In the genomic region with DNA sequence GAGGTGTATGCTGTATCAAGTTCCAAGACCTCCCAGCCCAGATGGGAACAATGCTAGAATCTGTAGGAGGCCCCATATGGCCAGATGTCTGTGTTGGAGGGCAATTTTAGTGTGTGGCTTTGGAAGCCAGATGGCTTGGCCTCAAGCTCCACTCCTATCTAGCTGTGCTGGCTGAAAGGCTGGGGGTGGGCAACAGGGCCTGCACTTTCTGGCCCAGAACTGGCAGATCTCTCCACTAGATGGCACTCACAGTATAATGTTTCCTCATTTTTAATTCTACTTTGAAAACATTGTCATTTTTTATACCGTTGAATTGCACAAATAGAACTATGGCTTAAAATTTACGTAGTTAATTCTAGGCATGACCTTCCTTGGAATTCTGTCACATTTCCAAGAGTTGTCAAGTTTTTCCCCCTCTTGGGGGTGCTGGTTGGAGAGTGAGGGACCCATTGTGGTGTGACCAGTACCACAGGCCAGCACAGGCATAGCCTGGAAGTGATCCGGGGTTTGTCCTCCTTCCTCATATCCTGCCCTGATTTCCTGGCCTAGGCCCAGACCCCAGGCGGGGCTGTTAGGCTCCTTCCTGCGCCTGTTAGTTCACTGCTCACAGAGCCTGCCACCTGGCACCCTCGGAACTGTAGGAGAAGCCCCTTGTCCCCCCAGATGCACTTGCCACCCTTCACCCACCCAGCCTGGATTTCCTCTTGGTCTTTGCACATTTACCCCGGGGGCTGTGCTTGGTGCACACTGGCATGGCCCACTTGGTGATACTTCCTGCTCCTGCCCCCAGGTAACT, we compare ENCODE assay signal across 8 cellular contexts. TPM values are rescaled to one million over a fixed set of nuclear protein-coding genes. Genes with fewer than 3 reads are reported as not detected.
DNase-seq lines count a peak whose midpoint lies in the region; ATAC-seq, FAIRE-seq and TF ChIP-seq lines count a peak whose summit lies in the region.

No MANE protein-coding gene starts in this region.

- peak; percentile 79 for TF ChIP-seq CTCF in D721Med (IDR thresholded peaks at IDR 0.05; ENCODE audit: insufficient read depth, missing control alignments)
- peak; percentile 63 for TF ChIP-seq CTCF in HFF-Myc (IDR thresholded peaks at IDR 0.05; ENCODE audit: low read depth, low read length, missing control alignments)
- peak; percentile 62 to 75 (median 74) for TF ChIP-seq CTCF in keratinocyte (optimal IDR thresholded peaks at IDR 0.05 in 1 of 3, IDR thresholded peaks at IDR 0.05 in 1 of 3, conservative IDR thresholded peaks at IDR 0.05 in 1 of 3; ENCODE audit: extremely low read depth in 1 of 3, insufficient read depth in 2 of 3, low read length in 3 of 3)

- H4K20me1 ChIP-seq in keratinocyte (ENCODE audit: control insufficient read depth, extremely low read depth, insufficient read depth, low read length): no peaks in the 10 kb centered on the region

- H3K4me1 Mint-ChIP-seq in CD4-positive, alpha-beta memory T cell: no peaks in the 10 kb centered on the region

- H3K4me3 ChIP-seq in HFF-Myc (replicated peaks; ENCODE audit: low read depth, low read length) (no peak overlapping the region), keratinocyte (ENCODE audit: control insufficient read depth in 2 of 3, extremely low read depth in 1 of 3, insufficient read depth in 2 of 3, low read depth in 1 of 3, low read length in 3 of 3) (no peak overlapping the region)
- H3K4me3 ChIP-seq in CD4-positive, alpha-beta memory T cell (ENCODE audit: low read length in 2 of 2): no peak overlapping the region

- CTCF ChIA-PET in CD4-positive, alpha-beta memory T cell (lab: Charles Lee; ENCODE audit: partially characterized antibody): interaction anchor here (0.9 to 1.9 kb wide), 2 partner anchors 11 to 105 kb away, joined by 3 to 7 read pairs; no protein-coding TSS in a partner anchor

- H3K9me1 ChIP-seq in keratinocyte (ENCODE audit: control insufficient read depth, extremely low read depth, insufficient read depth, low read length): no peaks in the 10 kb centered on the region

- FAIRE-seq in D721Med (lab: Jason Lieb, UNC): peak; percentile 35
- peak; percentile 76 for FAIRE-seq in keratinocyte (lab: Jason Lieb, UNC)

- DNase-seq in D721Med (ENCODE audit: insufficient read length, low spot score) (peak; percentile 56), HFF-Myc (ENCODE audit: extremely low read depth, low read depth) (peak; percentile 33), NCI-H82 treated with DMSO at 0.1 percent for 48 hours (lab: John Stamatoyannopoulos, UW; ENCODE audit: unreplicated experiment) (peak; percentile 59), T47D (ENCODE audit: low read depth in 1 of 2, low spot score in 1 of 2) (peak; percentile 50 to 64), keratinocyte (ENCODE audit: low read depth, low spot score) (no peak), stromal cell of bone marrow (ENCODE audit: low read depth) (peak; percentile 25)
- DNase-seq in CD4-positive, alpha-beta memory T cell: no peak

- H3K27ac Mint-ChIP-seq in CD4-positive, alpha-beta memory T cell: no peak overlapping the region

- no peak overlapping the region for H3K9ac ChIP-seq in keratinocyte (ENCODE audit: control insufficient read depth, extremely low read depth, insufficient read depth, low read length)

- H3K4me2 ChIP-seq in keratinocyte (ENCODE audit: control insufficient read depth, extremely low read depth, insufficient read depth, low read depth, low read length): no peak overlapping the region

- no peaks in the 10 kb centered on the region for H3K79me2 ChIP-seq in keratinocyte (ENCODE audit: control insufficient read depth, insufficient read depth, low read length)

- dilution Hi-C loops in keratinocyte (cut with MboI; ENCODE audit: extremely low pct_ligation_motif_present, low sequenced_read_pairs): no loop called here

- H2AFZ ChIP-seq in keratinocyte (ENCODE audit: control insufficient read depth, low read length): no peak overlapping the region

- POLR2A ChIA-PET in CD4-positive, alpha-beta memory T cell (lab: Charles Lee; ENCODE audit: partially characterized antibody): no interaction called here

- in situ Hi-C loops in T47D (cut with HindIII; ENCODE audit: low pct_unique_long_range_greater_than_20kb, low sequenced_read_pairs): no loop called here

- no peaks in the 10 kb centered on the region for H3K4me1 ChIP-seq in keratinocyte (ENCODE audit: control insufficient read depth, extremely low read depth, insufficient read depth, low read length)
- no peaks in the 10 kb centered on the region for H3K4me1 ChIP-seq in CD4-positive, alpha-beta memory T cell (ENCODE audit: insufficient read depth, low read length)

- H3K27ac ChIP-seq in keratinocyte (ENCODE audit: control insufficient read depth, insufficient read depth, low read length): no peak overlapping the region
- no peak overlapping the region for H3K27ac ChIP-seq in CD4-positive, alpha-beta memory T cell (ENCODE audit: low read depth, low read length)

- H3K9me3 ChIP-seq in keratinocyte (ENCODE audit: control insufficient read depth, low read depth, low read length): no peaks in the 10 kb centered on the region
- no peaks in the 10 kb centered on the region for H3K9me3 ChIP-seq in CD4-positive, alpha-beta memory T cell (ENCODE audit: control insufficient read depth in 1 of 2, low read length in 2 of 2)

- no peaks in the 10 kb centered on the region for H3K36me3 Mint-ChIP-seq in CD4-positive, alpha-beta memory T cell

- H3K9me3 Mint-ChIP-seq in CD4-positive, alpha-beta memory T cell: no peaks in the 10 kb centered on the region

- no peaks in the 10 kb centered on the region for H3K27me3 Mint-ChIP-seq in CD4-positive, alpha-beta memory T cell

- no peaks in the 10 kb centered on the region for H3K36me3 ChIP-seq in keratinocyte (ENCODE audit: control insufficient read depth in 2 of 2, extremely low read depth in 1 of 2, insufficient read depth in 2 of 2, low read length in 2 of 2)
- H3K36me3 ChIP-seq in CD4-positive, alpha-beta memory T cell (ENCODE audit: insufficient read depth, low read length): no peaks in the 10 kb centered on the region

- no peak for ATAC-seq in HG03139 (IDR thresholded peaks at IDR 0.05; ENCODE audit: unreplicated experiment)

- no peaks in the 10 kb centered on the region for H3K27me3 ChIP-seq in keratinocyte (ENCODE audit: control insufficient read depth, extremely low read depth, insufficient read depth, low read length)
- H3K27me3 ChIP-seq in CD4-positive, alpha-beta memory T cell (ENCODE audit: insufficient read depth, low read length): no peaks in the 10 kb centered on the region

- H3K4me3 Mint-ChIP-seq in CD4-positive, alpha-beta memory T cell: no peak overlapping the region

- intact Hi-C loops in CD4-positive, alpha-beta memory T cell (cut with micrococcal nuclease): loop anchor here (1.0 kb wide), 1 partner anchor 104 kb away; no protein-coding TSS in a partner anchor

RNA-seq across cellular contexts. Expression of a gene that starts 52.9 kb away (rescaled TPM):
- polyA plus RNA-seq in keratinocyte: 4.9 to 8.7 TPM (median 6.4 TPM) in 3 replicates
- 3.0 TPM for polyA plus RNA-seq in keratinocyte (2011; ENCODE audit: low read depth)
- polyA plus RNA-seq in keratinocyte (2011; cell fraction: cytosol; rRNA removed): 4.1 and 7.4 TPM in 2 replicates
- polyA plus RNA-seq in keratinocyte (2011; cell fraction: nucleus; rRNA removed): 10.3 and 11.8 TPM in 2 replicates
- 2.9 and 17.7 TPM in 2 replicates for polyA plus RNA-seq in keratinocyte (2012; ENCODE audit: low replicate concordance)
- 3.5 to 8.1 TPM (median 3.5 TPM) in 3 replicates for polyA minus RNA-seq in keratinocyte
- 10.4 TPM for polyA minus RNA-seq in keratinocyte (2011; cell fraction: cytosol; rRNA and poly(A)+ RNA removed)
- 6.7 and 8.0 TPM in 2 replicates for polyA minus RNA-seq in keratinocyte (2011; cell fraction: nucleus; rRNA and poly(A)+ RNA removed)
- under 1 TPM; 0.20 to 0.83 TPM for total RNA-seq in CD4-positive, alpha-beta memory T cell
- polyA plus RNA-seq in CD4-positive, alpha-beta memory T cell: not detected

Comparison
In these comparisons a context has a peak if more than half of its experiments do, and no peak if none do; other contexts are left out.
1. DNase-seq: peak in D721Med (single experiment), HFF-Myc (single experiment), NCI-H82 treated with DMSO at 0.1 percent for 48 hours (single experiment), T47D (2 of 2) and stromal cell of bone marrow (single experiment); none in keratinocyte (single experiment) and CD4-positive, alpha-beta memory T cell (0 of 5).
2. Peak in every context shown above with its lines, with median percentiles within 50 percentile points of each other: CTCF ChIP-seq.